In the genomic region with DNA sequence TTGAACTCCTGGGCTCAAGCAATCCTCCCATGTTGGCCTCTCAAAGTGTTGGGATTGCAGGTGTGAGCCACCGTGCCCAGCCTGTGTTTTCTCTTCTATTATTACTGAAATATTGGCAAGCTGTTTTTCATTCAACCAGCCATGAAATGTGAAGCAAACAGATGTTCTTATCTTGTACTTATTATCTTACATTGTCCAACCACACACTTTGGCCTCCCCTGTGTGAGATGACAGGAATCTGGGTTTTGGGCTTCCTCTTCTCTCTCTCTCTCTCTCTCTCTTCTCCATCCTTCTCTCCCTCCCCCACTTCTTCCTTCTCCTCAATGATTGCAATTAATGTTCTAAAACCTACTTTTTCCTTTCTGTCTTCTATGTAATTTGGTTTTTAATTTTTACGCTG, we compare ENCODE assay signal across 1 cellular context.
TF ChIP-seq lines count a peak whose summit lies in the region.

No MANE protein-coding gene starts in this region.

TF ChIP-seq in K562, 482 proteins besides CTCF, POLR2A, EP300 and RAD21 (continued from another document):
- TF ChIP-seq, protein P1, sequence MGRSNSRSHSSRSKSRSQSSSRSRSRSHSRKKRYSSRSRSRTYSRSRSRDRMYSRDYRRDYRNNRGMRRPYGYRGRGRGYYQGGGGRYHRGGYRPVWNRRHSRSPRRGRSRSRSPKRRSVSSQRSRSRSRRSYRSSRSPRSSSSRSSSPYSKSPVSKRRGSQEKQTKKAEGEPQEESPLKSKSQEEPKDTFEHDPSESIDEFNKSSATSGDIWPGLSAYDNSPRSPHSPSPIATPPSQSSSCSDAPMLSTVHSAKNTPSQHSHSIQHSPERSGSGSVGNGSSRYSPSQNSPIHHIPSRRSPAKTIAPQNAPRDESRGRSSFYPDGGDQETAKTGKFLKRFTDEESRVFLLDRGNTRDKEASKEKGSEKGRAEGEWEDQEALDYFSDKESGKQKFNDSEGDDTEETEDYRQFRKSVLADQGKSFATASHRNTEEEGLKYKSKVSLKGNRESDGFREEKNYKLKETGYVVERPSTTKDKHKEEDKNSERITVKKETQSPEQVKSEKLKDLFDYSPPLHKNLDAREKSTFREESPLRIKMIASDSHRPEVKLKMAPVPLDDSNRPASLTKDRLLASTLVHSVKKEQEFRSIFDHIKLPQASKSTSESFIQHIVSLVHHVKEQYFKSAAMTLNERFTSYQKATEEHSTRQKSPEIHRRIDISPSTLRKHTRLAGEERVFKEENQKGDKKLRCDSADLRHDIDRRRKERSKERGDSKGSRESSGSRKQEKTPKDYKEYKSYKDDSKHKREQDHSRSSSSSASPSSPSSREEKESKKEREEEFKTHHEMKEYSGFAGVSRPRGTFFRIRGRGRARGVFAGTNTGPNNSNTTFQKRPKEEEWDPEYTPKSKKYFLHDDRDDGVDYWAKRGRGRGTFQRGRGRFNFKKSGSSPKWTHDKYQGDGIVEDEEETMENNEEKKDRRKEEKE (IDR thresholded peaks at IDR 0.05; ENCODE audit: borderline replicate concordance in 1 of 2, control insufficient read depth in 1 of 2, low read depth in 2 of 2, low read length in 1 of 2) = no peak
- TF ChIP-seq ZNF212 (CRISPR knock-in tag; IDR thresholded peaks at IDR 0.05) (no peak), PRPF4 (IDR thresholded peaks at IDR 0.05; ENCODE audit: insufficient read depth, low read depth, low read length, poor library complexity, severe bottlenecking) (no peak), PHB (CRISPR knock-in tag; IDR thresholded peaks at IDR 0.05) (no peak), CBFA2T3 (IDR thresholded peaks at IDR 0.05) (peak; percentile 50; the same call in 1 of the 2 replicates), POU5F1 (IDR thresholded peaks at IDR 0.05; ENCODE audit: borderline replicate concordance, low read depth, low read length, partially characterized antibody) (no peak), RCOR1 (IDR thresholded peaks at IDR 0.05; ENCODE audit: borderline replicate concordance in 1 of 2, low read depth in 2 of 2, low read length in 2 of 2) (peak in 1 of 2 experiments; percentile 49; a peak in 2 of 4 replicates), ZNF77 (CRISPR knock-in tag; IDR thresholded peaks at IDR 0.05) (no peak), ZNF431 (CRISPR knock-in tag; IDR thresholded peaks at IDR 0.05) (no peak), L3MBTL2 (IDR thresholded peaks at IDR 0.05) (no peak), EWSR1 (IDR thresholded peaks at IDR 0.05; ENCODE audit: borderline replicate concordance, low read depth, partially characterized antibody) (no peak), ZNF75A (CRISPR knock-in tag; IDR thresholded peaks at IDR 0.05) (no peak), ZNF134 (CRISPR knock-in tag; conservative IDR thresholded peaks at IDR 0.05) (no peak), SMAD3 (CRISPR knock-in tag; conservative IDR thresholded peaks at IDR 0.05) (no peak), RNF2 (IDR thresholded peaks at IDR 0.05) (no peak), ELF4 (CRISPR knock-in tag; IDR thresholded peaks at IDR 0.05) (no peak), BCOR (IDR thresholded peaks at IDR 0.05) (no peak), MXI1 (IDR thresholded peaks at IDR 0.05; ENCODE audit: low read depth, low read length) (no peak), BCL6 (CRISPR knock-in tag; IDR thresholded peaks at IDR 0.05) (no peak), ARID1B (IDR thresholded peaks at IDR 0.05) (peak; percentile 48), CTBP1 (IDR thresholded peaks at IDR 0.05; ENCODE audit: borderline replicate concordance) (peak; percentile 52; the same call in 1 of the 2 replicates), MTA1 (IDR thresholded peaks at IDR 0.05; ENCODE audit: borderline replicate concordance) (no peak), TEAD4 (IDR thresholded peaks at IDR 0.05; ENCODE audit: low read length) (peak; percentile 38; the same call in 1 of the 2 replicates), TEAD4 (CRISPR knock-in tag; IDR thresholded peaks at IDR 0.05; ENCODE audit: borderline replicate concordance) (no peak), ZNF217 (CRISPR knock-in tag; IDR thresholded peaks at IDR 0.05) (no peak), ZEB2 (IDR thresholded peaks at IDR 0.05) (no peak), KLF16 (IDR thresholded peaks at IDR 0.05) (0 out of 2 replicates have a peak, but pooled peaks have one; percentile 24), ZNF324 (CRISPR knock-in tag; IDR thresholded peaks at IDR 0.05) (no peak), WHSC1 (IDR thresholded peaks at IDR 0.05; ENCODE audit: low read length) (no peak), TAF1 (IDR thresholded peaks at IDR 0.05; ENCODE audit: control insufficient read depth, extremely low read depth, insufficient read depth, low read length, severe bottlenecking) (no peak), TBL1XR1 (IDR thresholded peaks at IDR 0.05; ENCODE audit: low read length in 2 of 2) (no peak), TAL1 (IDR thresholded peaks at IDR 0.05) (no peak), NONO (IDR thresholded peaks at IDR 0.05; ENCODE audit: low read depth in 2 of 2, low read length in 1 of 2) (no peak), ZNF551 (CRISPR knock-in tag; IDR thresholded peaks at IDR 0.05) (no peak), HDAC2 (IDR thresholded peaks at IDR 0.05) (0 out of 2 replicates have a peak, but pooled peaks have one; percentile 20)
- TF ChIP-seq, protein P2, sequence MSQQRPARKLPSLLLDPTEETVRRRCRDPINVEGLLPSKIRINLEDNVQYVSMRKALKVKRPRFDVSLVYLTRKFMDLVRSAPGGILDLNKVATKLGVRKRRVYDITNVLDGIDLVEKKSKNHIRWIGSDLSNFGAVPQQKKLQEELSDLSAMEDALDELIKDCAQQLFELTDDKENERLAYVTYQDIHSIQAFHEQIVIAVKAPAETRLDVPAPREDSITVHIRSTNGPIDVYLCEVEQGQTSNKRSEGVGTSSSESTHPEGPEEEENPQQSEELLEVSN (IDR thresholded peaks at IDR 0.05; ENCODE audit: borderline replicate concordance in 1 of 2, extremely low read depth in 1 of 2, insufficient read depth in 1 of 2, insufficient read length in 1 of 2, low read depth in 1 of 2, low read length in 1 of 2, poor library complexity in 1 of 2, severe bottlenecking in 1 of 2) = no peak
- TF ChIP-seq, protein P3, sequence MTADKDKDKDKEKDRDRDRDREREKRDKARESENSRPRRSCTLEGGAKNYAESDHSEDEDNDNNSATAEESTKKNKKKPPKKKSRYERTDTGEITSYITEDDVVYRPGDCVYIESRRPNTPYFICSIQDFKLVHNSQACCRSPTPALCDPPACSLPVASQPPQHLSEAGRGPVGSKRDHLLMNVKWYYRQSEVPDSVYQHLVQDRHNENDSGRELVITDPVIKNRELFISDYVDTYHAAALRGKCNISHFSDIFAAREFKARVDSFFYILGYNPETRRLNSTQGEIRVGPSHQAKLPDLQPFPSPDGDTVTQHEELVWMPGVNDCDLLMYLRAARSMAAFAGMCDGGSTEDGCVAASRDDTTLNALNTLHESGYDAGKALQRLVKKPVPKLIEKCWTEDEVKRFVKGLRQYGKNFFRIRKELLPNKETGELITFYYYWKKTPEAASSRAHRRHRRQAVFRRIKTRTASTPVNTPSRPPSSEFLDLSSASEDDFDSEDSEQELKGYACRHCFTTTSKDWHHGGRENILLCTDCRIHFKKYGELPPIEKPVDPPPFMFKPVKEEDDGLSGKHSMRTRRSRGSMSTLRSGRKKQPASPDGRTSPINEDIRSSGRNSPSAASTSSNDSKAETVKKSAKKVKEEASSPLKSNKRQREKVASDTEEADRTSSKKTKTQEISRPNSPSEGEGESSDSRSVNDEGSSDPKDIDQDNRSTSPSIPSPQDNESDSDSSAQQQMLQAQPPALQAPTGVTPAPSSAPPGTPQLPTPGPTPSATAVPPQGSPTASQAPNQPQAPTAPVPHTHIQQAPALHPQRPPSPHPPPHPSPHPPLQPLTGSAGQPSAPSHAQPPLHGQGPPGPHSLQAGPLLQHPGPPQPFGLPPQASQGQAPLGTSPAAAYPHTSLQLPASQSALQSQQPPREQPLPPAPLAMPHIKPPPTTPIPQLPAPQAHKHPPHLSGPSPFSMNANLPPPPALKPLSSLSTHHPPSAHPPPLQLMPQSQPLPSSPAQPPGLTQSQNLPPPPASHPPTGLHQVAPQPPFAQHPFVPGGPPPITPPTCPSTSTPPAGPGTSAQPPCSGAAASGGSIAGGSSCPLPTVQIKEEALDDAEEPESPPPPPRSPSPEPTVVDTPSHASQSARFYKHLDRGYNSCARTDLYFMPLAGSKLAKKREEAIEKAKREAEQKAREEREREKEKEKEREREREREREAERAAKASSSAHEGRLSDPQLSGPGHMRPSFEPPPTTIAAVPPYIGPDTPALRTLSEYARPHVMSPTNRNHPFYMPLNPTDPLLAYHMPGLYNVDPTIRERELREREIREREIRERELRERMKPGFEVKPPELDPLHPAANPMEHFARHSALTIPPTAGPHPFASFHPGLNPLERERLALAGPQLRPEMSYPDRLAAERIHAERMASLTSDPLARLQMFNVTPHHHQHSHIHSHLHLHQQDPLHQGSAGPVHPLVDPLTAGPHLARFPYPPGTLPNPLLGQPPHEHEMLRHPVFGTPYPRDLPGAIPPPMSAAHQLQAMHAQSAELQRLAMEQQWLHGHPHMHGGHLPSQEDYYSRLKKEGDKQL (CRISPR knock-in tag; IDR thresholded peaks at IDR 0.05; ENCODE audit: borderline replicate concordance) = no peak
- TF ChIP-seq, protein P4, sequence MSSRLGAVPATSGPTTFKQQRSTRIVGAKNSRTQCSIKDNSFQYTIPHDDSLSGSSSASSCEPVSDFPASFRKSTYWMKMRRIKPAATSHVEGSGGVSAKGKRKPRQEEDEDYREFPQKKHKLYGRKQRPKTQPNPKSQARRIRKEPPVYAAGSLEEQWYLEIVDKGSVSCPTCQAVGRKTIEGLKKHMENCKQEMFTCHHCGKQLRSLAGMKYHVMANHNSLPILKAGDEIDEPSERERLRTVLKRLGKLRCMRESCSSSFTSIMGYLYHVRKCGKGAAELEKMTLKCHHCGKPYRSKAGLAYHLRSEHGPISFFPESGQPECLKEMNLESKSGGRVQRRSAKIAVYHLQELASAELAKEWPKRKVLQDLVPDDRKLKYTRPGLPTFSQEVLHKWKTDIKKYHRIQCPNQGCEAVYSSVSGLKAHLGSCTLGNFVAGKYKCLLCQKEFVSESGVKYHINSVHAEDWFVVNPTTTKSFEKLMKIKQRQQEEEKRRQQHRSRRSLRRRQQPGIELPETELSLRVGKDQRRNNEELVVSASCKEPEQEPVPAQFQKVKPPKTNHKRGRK (tag; IDR thresholded peaks at IDR 0.05) = no peak
- TF ChIP-seq, protein P5, sequence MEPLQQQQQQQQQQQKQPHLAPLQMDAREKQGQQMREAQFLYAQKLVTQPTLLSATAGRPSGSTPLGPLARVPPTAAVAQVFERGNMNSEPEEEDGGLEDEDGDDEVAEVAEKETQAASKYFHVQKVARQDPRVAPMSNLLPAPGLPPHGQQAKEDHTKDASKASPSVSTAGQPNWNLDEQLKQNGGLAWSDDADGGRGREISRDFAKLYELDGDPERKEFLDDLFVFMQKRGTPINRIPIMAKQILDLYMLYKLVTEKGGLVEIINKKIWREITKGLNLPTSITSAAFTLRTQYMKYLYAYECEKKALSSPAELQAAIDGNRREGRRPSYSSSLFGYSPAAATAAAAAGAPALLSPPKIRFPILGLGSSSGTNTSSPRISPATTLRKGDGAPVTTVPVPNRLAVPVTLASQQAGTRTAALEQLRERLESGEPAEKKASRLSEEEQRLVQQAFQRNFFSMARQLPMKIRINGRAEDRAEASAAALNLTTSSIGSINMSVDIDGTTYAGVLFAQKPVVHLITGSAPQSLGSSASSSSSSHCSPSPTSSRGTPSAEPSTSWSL (CRISPR knock-in tag; IDR thresholded peaks at IDR 0.05; ENCODE audit: borderline replicate concordance) = no peak
- TF ChIP-seq, protein P6, sequence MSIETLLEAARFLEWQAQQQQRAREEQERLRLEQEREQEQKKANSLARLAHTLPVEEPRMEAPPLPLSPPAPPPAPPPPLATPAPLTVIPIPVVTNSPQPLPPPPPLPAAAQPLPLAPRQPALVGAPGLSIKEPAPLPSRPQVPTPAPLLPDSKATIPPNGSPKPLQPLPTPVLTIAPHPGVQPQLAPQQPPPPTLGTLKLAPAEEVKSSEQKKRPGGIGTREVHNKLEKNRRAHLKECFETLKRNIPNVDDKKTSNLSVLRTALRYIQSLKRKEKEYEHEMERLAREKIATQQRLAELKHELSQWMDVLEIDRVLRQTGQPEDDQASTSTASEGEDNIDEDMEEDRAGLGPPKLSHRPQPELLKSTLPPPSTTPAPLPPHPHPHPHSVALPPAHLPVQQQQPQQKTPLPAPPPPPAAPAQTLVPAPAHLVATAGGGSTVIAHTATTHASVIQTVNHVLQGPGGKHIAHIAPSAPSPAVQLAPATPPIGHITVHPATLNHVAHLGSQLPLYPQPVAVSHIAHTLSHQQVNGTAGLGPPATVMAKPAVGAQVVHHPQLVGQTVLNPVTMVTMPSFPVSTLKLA (conservative IDR thresholded peaks at IDR 0.05) = no peak
- TF ChIP-seq, protein P7, sequence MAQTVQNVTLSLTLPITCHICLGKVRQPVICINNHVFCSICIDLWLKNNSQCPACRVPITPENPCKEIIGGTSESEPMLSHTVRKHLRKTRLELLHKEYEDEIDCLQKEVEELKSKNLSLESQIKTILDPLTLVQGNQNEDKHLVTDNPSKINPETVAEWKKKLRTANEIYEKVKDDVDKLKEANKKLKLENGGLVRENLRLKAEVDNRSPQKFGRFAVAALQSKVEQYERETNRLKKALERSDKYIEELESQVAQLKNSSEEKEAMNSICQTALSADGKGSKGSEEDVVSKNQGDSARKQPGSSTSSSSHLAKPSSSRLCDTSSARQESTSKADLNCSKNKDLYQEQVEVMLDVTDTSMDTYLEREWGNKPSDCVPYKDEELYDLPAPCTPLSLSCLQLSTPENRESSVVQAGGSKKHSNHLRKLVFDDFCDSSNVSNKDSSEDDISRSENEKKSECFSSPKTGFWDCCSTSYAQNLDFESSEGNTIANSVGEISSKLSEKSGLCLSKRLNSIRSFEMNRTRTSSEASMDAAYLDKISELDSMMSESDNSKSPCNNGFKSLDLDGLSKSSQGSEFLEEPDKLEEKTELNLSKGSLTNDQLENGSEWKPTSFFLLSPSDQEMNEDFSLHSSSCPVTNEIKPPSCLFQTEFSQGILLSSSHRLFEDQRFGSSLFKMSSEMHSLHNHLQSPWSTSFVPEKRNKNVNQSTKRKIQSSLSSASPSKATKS (CRISPR knock-in tag; IDR thresholded peaks at IDR 0.05) = no peak
- TF ChIP-seq, protein P8, sequence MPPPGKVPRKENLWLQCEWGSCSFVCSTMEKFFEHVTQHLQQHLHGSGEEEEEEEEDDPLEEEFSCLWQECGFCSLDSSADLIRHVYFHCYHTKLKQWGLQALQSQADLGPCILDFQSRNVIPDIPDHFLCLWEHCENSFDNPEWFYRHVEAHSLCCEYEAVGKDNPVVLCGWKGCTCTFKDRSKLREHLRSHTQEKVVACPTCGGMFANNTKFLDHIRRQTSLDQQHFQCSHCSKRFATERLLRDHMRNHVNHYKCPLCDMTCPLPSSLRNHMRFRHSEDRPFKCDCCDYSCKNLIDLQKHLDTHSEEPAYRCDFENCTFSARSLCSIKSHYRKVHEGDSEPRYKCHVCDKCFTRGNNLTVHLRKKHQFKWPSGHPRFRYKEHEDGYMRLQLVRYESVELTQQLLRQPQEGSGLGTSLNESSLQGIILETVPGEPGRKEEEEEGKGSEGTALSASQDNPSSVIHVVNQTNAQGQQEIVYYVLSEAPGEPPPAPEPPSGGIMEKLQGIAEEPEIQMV (tag; conservative IDR thresholded peaks at IDR 0.05; ENCODE audit: low read depth) = no peak
- TF ChIP-seq, protein P9, sequence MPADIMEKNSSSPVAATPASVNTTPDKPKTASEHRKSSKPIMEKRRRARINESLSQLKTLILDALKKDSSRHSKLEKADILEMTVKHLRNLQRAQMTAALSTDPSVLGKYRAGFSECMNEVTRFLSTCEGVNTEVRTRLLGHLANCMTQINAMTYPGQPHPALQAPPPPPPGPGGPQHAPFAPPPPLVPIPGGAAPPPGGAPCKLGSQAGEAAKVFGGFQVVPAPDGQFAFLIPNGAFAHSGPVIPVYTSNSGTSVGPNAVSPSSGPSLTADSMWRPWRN (IDR thresholded peaks at IDR 0.05; ENCODE audit: low read depth) = peak; percentile 17; the same call in 1 of the 2 replicates
